ENCODE assay signal across 23 cellular contexts in genomic region chr14:71451501-71451900, GRCh38.
"Had no signal": no experiment of that assay in that cellular context is flagged by ENCODE, and none has a peak within 500 bp of the region (broad histone marks: within the 10 kb centered on the region; RNA-seq: fewer than 3 reads in every experiment).

No MANE protein-coding gene starts in this region.

- DNase-seq: effector CD8-positive, alpha-beta T cell; endodermal cell; esophagus squamous epithelium; heart left ventricle; kidney; left cardiac atrium; left lung; mesenchymal stem cell; mucosa of descending colon; naive B cell; pancreas; right lobe of liver; small intestine; stimulated activated CD4-positive, alpha-beta T cell treated with anti-CD3 and anti-CD28 coated beads, Interleukin-12 subunit alpha, Interleukin-12 subunit beta, amount 100 ng/mL, for 4 hours; stimulated activated CD4-positive, alpha-beta T cell treated with anti-CD3 and anti-CD28 coated beads, Interleukin-1b, Interleukin-23, amount 100 ng/mL, for 48 hours; stimulated activated CD4-positive, alpha-beta T cell treated with anti-CD3 and anti-CD28 coated beads, Interleukin-4, amount 100 ng/mL, for 1 hour; stimulated activated CD8-positive, alpha-beta memory T cell treated with anti-CD3 and anti-CD28 coated beads, Interleukin-4, amount 100 ng/mL, for 48 hours; stimulated activated naive CD4-positive, alpha-beta T cell treated with Interleukin-2 at 50 U/mL for 16 hours; stomach; thyroid gland had no signal

- ATAC-seq: gastroesophageal sphincter; heart left ventricle; left cardiac atrium; left lung; mucosa of descending colon; natural killer cell treated with Interleukin-12 subunit alpha and Interleukin-12 subunit beta and Interleukin-15 and Interleukin-18, amount 100 ng/mL, for 72 hours; pancreas; right lobe of liver had no signal

- H3K4me3 ChIP-seq: esophagus squamous epithelium, gastroesophageal sphincter, heart left ventricle, hepatocyte, left lung, mucosa of descending colon, pancreas, right lobe of liver, stomach, thyroid gland had no signal
